Comparison of ENCODE assay signal across 11 cellular contexts in the genomic region with DNA sequence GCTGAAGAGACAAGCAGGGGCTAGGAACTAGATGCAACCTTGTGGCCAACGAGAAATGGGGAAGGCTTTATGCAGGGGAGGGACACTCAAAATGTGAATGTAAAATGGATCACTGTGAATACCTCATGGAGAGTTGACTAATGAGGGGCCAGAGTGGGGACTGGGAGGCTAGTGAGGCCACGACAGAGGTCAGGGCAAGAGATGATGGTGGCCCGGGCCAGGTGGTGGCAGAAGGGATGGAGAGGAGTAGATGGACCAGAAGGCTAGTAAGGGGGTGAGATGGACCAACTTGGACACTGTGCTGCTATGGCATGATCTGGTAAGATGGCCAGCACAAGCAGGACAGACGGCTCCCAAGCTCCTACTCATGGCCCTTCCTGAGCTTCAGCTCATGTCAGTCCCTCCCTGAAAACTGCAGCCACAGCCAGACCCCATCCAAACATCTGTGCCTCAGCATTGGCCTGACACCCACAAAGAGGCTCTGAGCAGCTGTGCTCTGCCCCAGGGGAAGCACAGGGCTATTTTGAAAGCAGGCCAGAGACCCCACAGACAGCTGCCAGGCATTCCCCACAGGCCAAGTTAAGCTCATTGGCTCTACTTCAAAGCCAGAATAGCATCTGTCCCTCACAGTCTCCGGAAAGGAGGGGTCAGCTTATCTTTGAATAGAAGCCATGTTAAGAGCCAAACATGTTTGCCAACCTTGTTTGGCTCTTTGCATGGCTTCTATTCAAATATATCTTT. TPM values are rescaled to one million over a fixed set of nuclear protein-coding genes. Genes with fewer than 3 reads are reported as not detected.
A peak's percentile ranks its signal among the peaks of the same experiment; 100 is the strongest.
DNase-seq lines count a peak whose midpoint lies in the region; ATAC-seq, FAIRE-seq and TF ChIP-seq lines count a peak whose summit lies in the region.
"Had no signal": no experiment of that assay in that cellular context is flagged by ENCODE, and none has a peak within 500 bp of the region (broad histone marks: within the 10 kb centered on the region; RNA-seq: fewer than 3 reads in every experiment).

No MANE protein-coding gene starts in this region.

- H3K4me3 ChIP-seq in colonic mucosa (no peak overlapping the region), dorsolateral prefrontal cortex (no peak overlapping the region)
- H3K4me3 ChIP-seq: GM23338 had no signal

- H3K27ac ChIP-seq in colonic mucosa (no peak overlapping the region), dorsolateral prefrontal cortex (peak overlapping the region in 21 of 59 donors; percentile 5 to 59 (median 34))

- FAIRE-seq in GM12891 (lab: Jason Lieb, UNC), result no peak

- no peak for TF ChIP-seq POLR2A in GM12891 (IDR thresholded peaks at IDR 0.05; ENCODE audit: low read depth, low read length)

- H3K4me1 ChIP-seq in colonic mucosa, result no peaks in the 10 kb centered on the region

- peak; percentile 57 for ATAC-seq in GM19397 (IDR thresholded peaks at IDR 0.05; ENCODE audit: unreplicated experiment)
- ATAC-seq in GM21825 (IDR thresholded peaks at IDR 0.05; ENCODE audit: unreplicated experiment), result no peak
- ATAC-seq: GM23338 had no signal

- H3K27me3 ChIP-seq in colonic mucosa, result no peaks in the 10 kb centered on the region
- H3K27me3 ChIP-seq in dorsolateral prefrontal cortex, result no peaks in the 10 kb centered on the region

- DNase-seq in NCI-H1092 (lab: John Stamatoyannopoulos, UW) (peak; percentile 11), colonic mucosa (peak; percentile 4), posterior vena cava (ENCODE audit: low spot score) (peak; percentile 45), dorsolateral prefrontal cortex (no peak), GM12891 (ENCODE audit: insufficient read length, low spot score) (no peak), head of caudate nucleus (no peak)
- DNase-seq: activated CD4-positive, CD25-positive, alpha-beta regulatory T cell treated with anti-CD3 and anti-CD28 coated beads, Interleukin-2, amount 50 U/mL, for 72 hours; activated naive CD4-positive, alpha-beta T cell had no signal

- H3K9me3 ChIP-seq in colonic mucosa, result no peaks in the 10 kb centered on the region

- no peak overlapping the region for H3K9ac ChIP-seq in colonic mucosa (ENCODE audit: low read depth in 2 of 2, low read length in 2 of 2)

- no peak for TF ChIP-seq CTCF in colonic mucosa (IDR thresholded peaks at IDR 0.05)
- TF ChIP-seq CTCF in dorsolateral prefrontal cortex (IDR thresholded peaks at IDR 0.05 in 54 of 56, conservative IDR thresholded peaks at IDR 0.05 in 2 of 56; ENCODE audit: low read depth in 1 of 56, partially characterized antibody in 56 of 56), result no peak

- no peaks in the 10 kb centered on the region for H3K36me3 ChIP-seq in colonic mucosa

- intact Hi-C loops in colonic mucosa (cut with DNase I) (no loop called here), posterior vena cava (cut with DNase I) (no loop called here), dorsolateral prefrontal cortex (cut with DNase I) (no loop called here), head of caudate nucleus (cut with DNase I) (no loop called here)

TF ChIP-seq in GM12891, 5 proteins besides CTCF, POLR2A, EP300 and RAD21:
- TF ChIP-seq TAF1 (IDR thresholded peaks at IDR 0.05; ENCODE audit: low read depth, low read length), result no peak
- TF ChIP-seq SPI1 (IDR thresholded peaks at IDR 0.05; ENCODE audit: low read depth, low read length), result no peak
- TF ChIP-seq PAX5 (IDR thresholded peaks at IDR 0.05; ENCODE audit: insufficient read depth, low read length, severe bottlenecking), result no peak
- no peak for TF ChIP-seq POU2F2 (IDR thresholded peaks at IDR 0.05; ENCODE audit: low read depth, low read length)
- no peak for TF ChIP-seq POLR2AphosphoS5 (IDR thresholded peaks at IDR 0.05; ENCODE audit: low read depth, low read length)

RNA-seq across cellular contexts. Expression of gene P4HA2, which starts 22.1 kb away (rescaled TPM):
- total RNA-seq in colonic mucosa, result 10 to 100 TPM; 53.7 to 79.6 TPM
- total RNA-seq in posterior vena cava, result 10 to 100 TPM; 33.2 to 58.8 TPM
- total RNA-seq in dorsolateral prefrontal cortex, result 10 to 100 TPM; 11.8 to 97.5 (median 27.5) TPM
- polyA plus RNA-seq in GM12891 (2012; ENCODE audit: low read depth, missing spikeins), result 17.0 TPM

RNA-seq across cellular contexts. Expression of gene PDLIM4, which starts 51.9 kb away (rescaled TPM):
- total RNA-seq in colonic mucosa, result 10 to 100 TPM in 1 of 2 donors, 1 to 10 TPM in 1; 2.3 to 14.3 TPM
- 10 to 100 TPM; 82.5 to 83.2 TPM for total RNA-seq in posterior vena cava
- total RNA-seq in dorsolateral prefrontal cortex, result 10 to 100 TPM in 102 of 120 experiments, 1 to 10 TPM in 18; 4.7 to 42.5 (median 14.7) TPM
- 0.74 TPM for polyA plus RNA-seq in GM12891 (2012; ENCODE audit: low read depth, missing spikeins)

Comparison
In these comparisons a context has a peak if more than half of its experiments do, and no peak if none do; other contexts are left out.
1. DNase-seq: peak in NCI-H1092 (single experiment), colonic mucosa (single experiment) and posterior vena cava (single experiment); none in dorsolateral prefrontal cortex (0 of 10), GM12891 (single experiment) and head of caudate nucleus (0 of 42).